ENCODE assay signal across 18 cellular contexts in genomic region chr18:36311026-36311570, GRCh38. TPM values are rescaled to one million over a fixed set of nuclear protein-coding genes. Genes with fewer than 3 reads are reported as not detected.
"Had no signal": no experiment of that assay in that cellular context is flagged by ENCODE, and none has a peak within 500 bp of the region (broad histone marks: within the 10 kb centered on the region; RNA-seq: fewer than 3 reads in every experiment).

No MANE protein-coding gene starts in this region.

- DNase-seq: activated CD4-positive, alpha-beta memory T cell treated with anti-CD3 and anti-CD28 coated beads for 36 hours; activated CD4-positive, alpha-beta T cell treated with anti-CD3 and anti-CD28 coated beads for 1 hour; activated CD8-positive, alpha-beta memory T cell treated with anti-CD3 and anti-CD28 coated beads, Interleukin-2, amount 50 U/mL, for 4 hours; activated T-cell treated with anti-CD3 and anti-CD28 coated beads, Interleukin-2, amount 50 U/mL, for 72 hours; central memory CD4-positive, alpha-beta T cell; effector CD4-positive, alpha-beta T cell; left lung; nephron progenitor cell; pancreas; retina; T-helper 9 cell; thyroid gland; uterus had no signal

- H3K36me3 ChIP-seq: heart left ventricle, left lung, pancreas, thyroid gland, uterus had no signal

- FAIRE-seq: frontal cortex, islet of Langerhans, pancreas had no signal

- H3K4me1 ChIP-seq: left lung, pancreas, uterus had no signal

- H3K27ac ChIP-seq: coronary artery, left lung, pancreas, thyroid gland, uterus had no signal

- H3K27me3 ChIP-seq: pancreas, thyroid gland, uterus had no signal

- ATAC-seq: activated T-cell treated with anti-CD3 and anti-CD28 coated beads, Interleukin-2, amount 50 U/mL, for 72 hours; heart left ventricle; left lung; pancreas; stimulated activated effector memory CD8-positive, alpha-beta T cell treated with anti-CD3 and anti-CD28 coated beads, Interleukin-12 subunit alpha, Interleukin-12 subunit beta, amount 100 ng/mL, for 72 hours had no signal

- H3K9me3 ChIP-seq: heart left ventricle, left lung, pancreas, thyroid gland, uterus had no signal

- H3K4me3 ChIP-seq: coronary artery, heart left ventricle, left lung, pancreas, thyroid gland, uterus had no signal

RNA-seq across cellular contexts. Expression of gene FHOD3, which starts 13.6 kb away (rescaled TPM):
- total RNA-seq: activated CD4-positive, alpha-beta memory T cell treated with anti-CD3 and anti-CD28 coated beads for 36 hours had no signal
